ENCODE assay signal across 10 cellular contexts in the genomic region with DNA sequence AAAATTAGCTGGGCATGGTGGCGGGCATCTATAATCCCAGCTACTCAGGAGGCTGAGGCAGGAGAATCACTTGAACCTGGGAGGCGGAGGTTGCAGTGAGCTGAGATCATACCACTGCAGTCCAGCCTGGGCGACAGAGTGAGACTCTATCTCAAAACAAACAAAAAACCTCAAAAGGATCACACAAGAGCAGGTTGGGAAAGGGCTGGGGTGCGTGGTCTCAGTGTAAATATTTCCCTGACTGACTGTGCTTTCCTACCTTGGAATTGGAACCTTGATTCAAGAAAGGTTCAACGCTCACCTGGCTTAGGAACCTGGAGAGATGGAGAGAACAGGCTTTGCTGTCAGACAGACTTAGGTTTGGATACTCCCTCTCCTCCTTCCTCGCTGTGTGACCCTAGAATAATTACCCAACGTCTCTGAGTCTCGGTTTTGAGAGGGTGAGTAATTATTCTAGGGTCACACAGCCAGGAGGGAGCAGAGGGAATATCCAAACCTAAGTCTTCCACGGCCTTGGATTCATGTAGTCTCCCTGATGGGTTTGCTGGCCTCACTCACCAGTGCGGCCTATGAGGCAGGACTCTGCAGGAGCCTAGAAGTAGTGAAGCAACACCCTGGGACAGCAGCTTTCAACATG. TPM values are rescaled to one million over a fixed set of nuclear protein-coding genes. Genes with fewer than 3 reads are reported as not detected.
"Had no signal": no experiment of that assay in that cellular context is flagged by ENCODE, and none has a peak within 500 bp of the region (broad histone marks: within the 10 kb centered on the region; RNA-seq: fewer than 3 reads in every experiment).

No MANE protein-coding gene starts in this region.

- DNase-seq: H9, HCEC 1CT, HFFc6, KG1 had no signal

- ATAC-seq: GM23338 had no signal

- H3K27ac Mint-ChIP-seq: GM23338, HFFc6, IgD-negative memory B cell had no signal

- H3K4me1 Mint-ChIP-seq: IgD-negative memory B cell had no signal

- FAIRE-seq: H1, H54, HTR-8/SVneo had no signal

- H3K4me3 ChIP-seq: GM23338 had no signal

- H3K36me3 Mint-ChIP-seq: IgD-negative memory B cell had no signal

- H3K9me3 Mint-ChIP-seq: GM23338, H9, HFFc6 had no signal

- H3K4me2 ChIP-seq: GM23338 had no signal

- H2AFZ ChIP-seq: GM23338 had no signal

- H3K4me3 Mint-ChIP-seq: GM23338, H9, HFFc6 had no signal

RNA-seq across cellular contexts. Expression of a gene that starts 24.6 kb away (rescaled TPM):
- total RNA-seq: GM23338, H1, H9, HT-29 had no signal
- polyA plus RNA-seq: H1, IgD-negative memory B cell had no signal

RNA-seq across cellular contexts. Expression of a gene that starts 27.7 kb away (rescaled TPM):
- total RNA-seq: HFFc6 had no signal
- polyA plus RNA-seq: IgD-negative memory B cell had no signal
